In genomic region chr2:40371525-40372277, GRCh38 we compare ENCODE assay signal across 10 cellular contexts.
DNase-seq lines count a peak whose midpoint lies in the region; ATAC-seq, FAIRE-seq and TF ChIP-seq lines count a peak whose summit lies in the region.
"Had no signal": no experiment of that assay in that cellular context is flagged by ENCODE, and none has a peak within 500 bp of the region (broad histone marks: within the 10 kb centered on the region; RNA-seq: fewer than 3 reads in every experiment).

No MANE protein-coding gene starts in this region.

- peaks cover 30% of the 10 kb centered on the region for H3K4me1 Mint-ChIP-seq in osteocyte (ENCODE audit: unreplicated experiment)

- no peaks in the 10 kb centered on the region for H3K36me3 Mint-ChIP-seq in osteocyte (ENCODE audit: unreplicated experiment)

- H3K4me2 ChIP-seq in PC-3 (ENCODE audit: low read length) = 0 out of 2 replicates have a peak overlapping the region, but pooled peaks have one; percentile 2
- H3K4me2 ChIP-seq: KMS-11 had no signal

- peak overlapping the region; percentile 89 for H3K27ac Mint-ChIP-seq in osteocyte (ENCODE audit: unreplicated experiment)

- WGBS in suprapubic skin = 40% methylated on average over 4 of the region's 4 CpGs

- DNase-seq in GM03348 (ENCODE audit: low spot score) (peak; percentile 52), PC-3 (peak; percentile 61), fibroblast of the conjunctiva (ENCODE audit: low read depth) (peak; percentile 65), osteocyte (ENCODE audit: extremely low spot score, unreplicated experiment) (no peak), HT-29 (ENCODE audit: low spot score) (no peak), D721Med (ENCODE audit: insufficient read length, low spot score) (no peak), suprapubic skin (ENCODE audit: low spot score in 2 of 2) (no peak)
- DNase-seq: activated CD4-positive, CD25-positive, alpha-beta regulatory T cell treated with anti-CD3 and anti-CD28 coated beads, Interleukin-2, amount 50 U/mL, for 72 hours had no signal

- TF ChIP-seq CTCF in PC-3 (conservative IDR thresholded peaks at IDR 0.05; ENCODE audit: low read depth, low read length) (no peak), osteocyte (IDR thresholded peaks at IDR 0.05) (no peak), D721Med (IDR thresholded peaks at IDR 0.05; ENCODE audit: insufficient read depth, missing control alignments) (no peak), suprapubic skin (IDR thresholded peaks at IDR 0.05) (no peak)

- no peaks in the 10 kb centered on the region for H3K27me3 Mint-ChIP-seq in osteocyte (ENCODE audit: unreplicated experiment)

- ATAC-seq in PC-3 (peak; percentile 64), HG02610 (IDR thresholded peaks at IDR 0.05; ENCODE audit: unreplicated experiment) (no peak)

- H3K9me2 ChIP-seq in PC-3 (replicated peaks; ENCODE audit: low read length) = no peaks in the 10 kb centered on the region

- H3K4me3 Mint-ChIP-seq in osteocyte (ENCODE audit: unreplicated experiment) = no peak overlapping the region

- intact Hi-C loops in PC-3 (cut with micrococcal nuclease) = no loop called here

- H3K36me3 ChIP-seq in PC-3 (ENCODE audit: low read depth, low read length) (no peaks in the 10 kb centered on the region), suprapubic skin (no peaks in the 10 kb centered on the region)

- BruUV-seq in PC-3 (replicated peaks; lab: Mats Ljungman, UMichigan) = no TSS peak

- CTCF ChIA-PET in PC-3 (lab: Charles Lee) = interaction anchor here (0.5 kb wide), 1 partner anchor 140 kb away, joined by 3 read pairs; no protein-coding TSS in a partner anchor

- no peak overlapping the region for H2AFZ ChIP-seq in PC-3 (ENCODE audit: low read length)

- H3K9ac ChIP-seq in PC-3 (ENCODE audit: low read length) = no peak overlapping the region
- H3K9ac ChIP-seq: KMS-11 had no signal

- H3F3A ChIP-seq in PC-3 (ENCODE audit: low read length, unreplicated experiment) = no peaks in the 10 kb centered on the region

- H4K20me1 ChIP-seq in PC-3 (ENCODE audit: low read length) = no peaks in the 10 kb centered on the region

- POLR2A ChIA-PET in PC-3 (lab: Charles Lee; ENCODE audit: unreplicated experiment) = no interaction called here

- H3K27ac ChIP-seq in PC-3 (ENCODE audit: low read length) (no peak overlapping the region), suprapubic skin (no peak overlapping the region)
- H3K27ac ChIP-seq: KMS-11 had no signal

- H3K4me3 ChIP-seq in PC-3 (ENCODE audit: low read length) (no peak overlapping the region), suprapubic skin (no peak overlapping the region)

- no peak for TF ChIP-seq EP300 in suprapubic skin (IDR thresholded peaks at IDR 0.05)

- H3K27me3 ChIP-seq in PC-3 (ENCODE audit: low read length) (no peaks in the 10 kb centered on the region), suprapubic skin (no peaks in the 10 kb centered on the region)

- H3K79me2 ChIP-seq in PC-3 (ENCODE audit: low read length) = no peaks in the 10 kb centered on the region

- no peak for TF ChIP-seq POLR2A in suprapubic skin (IDR thresholded peaks at IDR 0.05)

- FAIRE-seq in D721Med (lab: Jason Lieb, UNC) = no peak

- peaks cover 26% of the 10 kb centered on the region for H3K4me1 ChIP-seq in PC-3 (ENCODE audit: insufficient read depth, low read length)
- peaks cover 6% of the 10 kb centered on the region for H3K4me1 ChIP-seq in suprapubic skin

- H3K9me3 ChIP-seq in PC-3 (ENCODE audit: low read length) (no peaks in the 10 kb centered on the region), suprapubic skin (no peaks in the 10 kb centered on the region)

- H3K9me3 Mint-ChIP-seq in osteocyte (ENCODE audit: unreplicated experiment) = no peaks in the 10 kb centered on the region

Comparison
In these comparisons a context has a peak if more than half of its experiments do, and no peak if none do; other contexts are left out.
1. DNase-seq: peak in GM03348 (single experiment), PC-3 (single experiment) and fibroblast of the conjunctiva (single experiment); none in osteocyte (single experiment), HT-29 (single experiment), D721Med (single experiment) and suprapubic skin (0 of 2).